In the genomic region with DNA sequence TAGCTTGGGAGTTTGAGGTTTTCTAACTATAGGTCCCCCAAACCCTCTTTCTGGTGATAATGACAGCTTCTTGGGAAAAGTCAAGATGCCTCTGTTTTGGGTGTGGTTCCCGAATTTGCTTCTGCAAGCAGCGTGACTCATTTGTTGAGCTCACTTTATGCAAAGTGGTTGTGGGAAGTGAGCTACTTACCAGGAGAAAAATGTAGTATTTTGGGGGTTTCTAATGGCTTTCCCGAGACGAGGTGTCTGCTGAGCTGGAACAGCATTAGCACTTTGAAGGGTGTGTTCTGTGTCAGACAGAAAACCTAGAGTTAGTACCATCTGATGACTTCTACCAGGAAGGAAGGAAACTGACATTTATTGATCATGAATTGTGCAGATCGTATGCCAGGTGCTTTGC, we compare ENCODE assay signal across 8 cellular contexts.
DNase-seq lines count a peak whose midpoint lies in the region; ATAC-seq and TF ChIP-seq lines count a peak whose summit lies in the region.

No MANE protein-coding gene starts in this region.

- H3K36me3 Mint-ChIP-seq in Calu3 (ENCODE audit: insufficient read depth, unreplicated experiment), result no peaks in the 10 kb centered on the region
- H3K36me3 Mint-ChIP-seq in activated naive CD4-positive, alpha-beta T cell treated with anti-CD3 and anti-CD28 coated beads, Interleukin-2, amount 50 U/mL, for 24 hours, result peaks cover 7% of the 10 kb centered on the region

- no peak overlapping the region for H3K4me3 ChIP-seq in testis
- no peak overlapping the region for H3K4me3 ChIP-seq in SJCRH30

- H3K27me3 ChIP-seq in testis, result no peaks in the 10 kb centered on the region
- H3K27me3 ChIP-seq in SJCRH30, result no peaks in the 10 kb centered on the region

- H3K9me3 Mint-ChIP-seq in Calu3 (ENCODE audit: low read depth, unreplicated experiment), result peaks cover 2% of the 10 kb centered on the region
- peaks cover 12% of the 10 kb centered on the region for H3K9me3 Mint-ChIP-seq in activated naive CD4-positive, alpha-beta T cell treated with anti-CD3 and anti-CD28 coated beads, Interleukin-2, amount 50 U/mL, for 24 hours

- H3K27ac ChIP-seq in testis (no peak overlapping the region), SJCRH30 (no peak overlapping the region)

- H3K36me3 ChIP-seq in testis (ENCODE audit: low read depth, missing control alignments), result no peaks in the 10 kb centered on the region
- no peaks in the 10 kb centered on the region for H3K36me3 ChIP-seq in SJCRH30

- intact Hi-C loops in Calu3 (cut with micrococcal nuclease; ENCODE audit: unreplicated experiment) (no loop called here), testis (cut with DNase I; ENCODE audit: low total_unique reads) (no loop called here)

- no peak for TF ChIP-seq POLR2A in testis (IDR thresholded peaks at IDR 0.05)

- no peaks in the 10 kb centered on the region for H3K27me3 Mint-ChIP-seq in Calu3 (ENCODE audit: unreplicated experiment)
- H3K27me3 Mint-ChIP-seq in activated naive CD4-positive, alpha-beta T cell treated with anti-CD3 and anti-CD28 coated beads, Interleukin-2, amount 50 U/mL, for 24 hours, result no peaks in the 10 kb centered on the region

- peaks cover 46% of the 10 kb centered on the region for H3K4me1 Mint-ChIP-seq in Calu3 (ENCODE audit: low read depth, unreplicated experiment)
- peaks cover 54% of the 10 kb centered on the region for H3K4me1 Mint-ChIP-seq in activated naive CD4-positive, alpha-beta T cell treated with anti-CD3 and anti-CD28 coated beads, Interleukin-2, amount 50 U/mL, for 24 hours

- TF ChIP-seq CTCF in Calu3 (IDR thresholded peaks at IDR 0.05; ENCODE audit: unreplicated experiment) (no peak), testis (IDR thresholded peaks at IDR 0.05) (no peak)

- no peaks in the 10 kb centered on the region for H3K4me1 ChIP-seq in testis
- peaks cover 10% of the 10 kb centered on the region; the same call in 1 of the 2 replicates for H3K4me1 ChIP-seq in SJCRH30

- 73 to 78% methylated on average over 5 of the region's 5 CpGs for WGBS in testis, 2 donors

- no peak for DNase-seq in Calu3
- DNase-seq in HS-27A (ENCODE audit: low read depth), result peak; percentile 59
- peak; percentile 83 for DNase-seq in renal cortical epithelial cell (ENCODE audit: low read depth)
- DNase-seq in testis, result no peak
- DNase-seq in SJCRH30, result no peak
- no peak for DNase-seq in mesenteric fat pad (ENCODE audit: low spot score)

- no peaks in the 10 kb centered on the region for H3K9me3 ChIP-seq in testis
- H3K9me3 ChIP-seq in SJCRH30 (replicated peaks), result no peaks in the 10 kb centered on the region; the same call in 1 of the 2 replicates

- peak; percentile 81 for ATAC-seq in GM21360 (IDR thresholded peaks at IDR 0.05; ENCODE audit: unreplicated experiment)

- H3K27ac Mint-ChIP-seq in Calu3 (ENCODE audit: unreplicated experiment), result peak overlapping the region; percentile 15
- peak overlapping the region; percentile 93 for H3K27ac Mint-ChIP-seq in activated naive CD4-positive, alpha-beta T cell treated with anti-CD3 and anti-CD28 coated beads, Interleukin-2, amount 50 U/mL, for 24 hours

- BruUV-seq in Calu3 (replicated peaks; lab: Mats Ljungman, UMichigan), result no TSS peak

- no peak overlapping the region for H3K4me3 Mint-ChIP-seq in Calu3 (ENCODE audit: low read depth, unreplicated experiment)
- peak overlapping the region; percentile 79 for H3K4me3 Mint-ChIP-seq in activated naive CD4-positive, alpha-beta T cell treated with anti-CD3 and anti-CD28 coated beads, Interleukin-2, amount 50 U/mL, for 24 hours

- CTCF ChIA-PET in Calu3 (lab: Charles Lee), result interaction anchor here (0.6 to 1.5 kb wide), 6 partner anchors 11 to 133 kb away, joined by 3 to 7 read pairs (median 3); no protein-coding TSS in a partner anchor

Comparison
In these comparisons a context has a peak if more than half of its experiments do, and no peak if none do; other contexts are left out.
1. DNase-seq: peak in HS-27A (single experiment) and renal cortical epithelial cell (single experiment); none in Calu3 (single experiment), testis (single experiment), SJCRH30 (0 of 2) and mesenteric fat pad (single experiment).